Comparison of ENCODE assay signal across 12 cellular contexts in genomic region chr12:115504241-115504941, GRCh38.
DNase-seq lines count a peak whose midpoint lies in the region; ATAC-seq and TF ChIP-seq lines count a peak whose summit lies in the region.
"Had no signal": no experiment of that assay in that cellular context is flagged by ENCODE, and none has a peak within 500 bp of the region (broad histone marks: within the 10 kb centered on the region; RNA-seq: fewer than 3 reads in every experiment).

No MANE protein-coding gene starts in this region.

- no peak overlapping the region for H3K27ac ChIP-seq in osteoblast (ENCODE audit: low read depth, low read length)

- TF ChIP-seq CTCF in GM12864 (IDR thresholded peaks at IDR 0.05; ENCODE audit: low read depth, low read length, missing control alignments) (no peak), osteoblast (IDR thresholded peaks at IDR 0.05; ENCODE audit: extremely low read depth, low read depth, low read length) (no peak), Caco-2 (IDR thresholded peaks at IDR 0.05; ENCODE audit: insufficient read depth in 1 of 2, low read depth in 1 of 2, low read length in 1 of 2, severe bottlenecking in 1 of 2, unreplicated experiment in 1 of 2) (no peak)

- H3K4me3 Mint-ChIP-seq in immature natural killer cell (peak overlapping the region in 3 of 5 donors; percentile 4 to 18 (median 18)), Caco-2 (ENCODE audit: unreplicated experiment) (no peak overlapping the region)
- H3K4me3 Mint-ChIP-seq: activated naive CD4-positive, alpha-beta T cell treated with anti-CD3 and anti-CD28 coated beads for 36 hours had no signal

- BruUV-seq in Caco-2 (replicated peaks; lab: Mats Ljungman, UMichigan) = no TSS peak

- peaks cover 0 to 6% (median 0%) of the 10 kb centered on the region in 6 donors for H3K9me3 Mint-ChIP-seq in immature natural killer cell
- H3K9me3 Mint-ChIP-seq in Caco-2 (ENCODE audit: unreplicated experiment) = peaks cover 10% of the 10 kb centered on the region

- H3K4me2 ChIP-seq in osteoblast (ENCODE audit: insufficient read depth, low read length) = no peak overlapping the region

- H3K36me3 ChIP-seq in osteoblast (ENCODE audit: insufficient read depth, low read length) (no peaks in the 10 kb centered on the region), Caco-2 (ENCODE audit: control insufficient read depth, insufficient read depth, low read length) (no peaks in the 10 kb centered on the region)

- H3K27me3 ChIP-seq in osteoblast (ENCODE audit: insufficient read depth, low read length) (no peaks in the 10 kb centered on the region), Caco-2 (replicated peaks; ENCODE audit: control insufficient read depth, insufficient read depth, low read length) (no peaks in the 10 kb centered on the region)

- no peaks in the 10 kb centered on the region for H4K20me1 ChIP-seq in osteoblast (ENCODE audit: insufficient read depth, low read length)

- DNase-seq in GM12864 (ENCODE audit: low read depth) (peak; percentile 56), Kasumi-1 (lab: John Stamatoyannopoulos, UW) (peak; percentile 1 to 10), immature natural killer cell (no peak), osteoblast (ENCODE audit: insufficient read length, low spot score, missing footprints) (no peak), cortex of kidney (lab: John Stamatoyannopoulos, UW) (no peak), HuH-7.5 (ENCODE audit: low spot score) (no peak), Caco-2 (no peak)
- DNase-seq: activated naive CD4-positive, alpha-beta T cell treated with anti-CD3 and anti-CD28 coated beads for 36 hours; GOT3; NCI-H1417 treated with DMSO at 0.1 percent for 48 hours had no signal

- no peaks in the 10 kb centered on the region for H3K9me3 ChIP-seq in osteoblast (ENCODE audit: low read depth, low read length)
- no peaks in the 10 kb centered on the region for H3K9me3 ChIP-seq in Caco-2

- no peak overlapping the region for H2AFZ ChIP-seq in osteoblast (ENCODE audit: low read length)

- H3K4me1 ChIP-seq in osteoblast (ENCODE audit: insufficient read depth, low read length) (no peaks in the 10 kb centered on the region), Caco-2 (peaks cover 5% of the 10 kb centered on the region; the same call in 1 of the 2 replicates)

- H3K27me3 Mint-ChIP-seq in immature natural killer cell (ENCODE audit: low read depth in 3 of 3) (no peaks in the 10 kb centered on the region), Caco-2 (ENCODE audit: insufficient read depth, unreplicated experiment) (no peaks in the 10 kb centered on the region)
- H3K27me3 Mint-ChIP-seq: naive thymus-derived CD4-positive, alpha-beta T cell had no signal

- H3K4me1 Mint-ChIP-seq in immature natural killer cell (peaks cover 6 to 14% of the 10 kb centered on the region in 2 donors), Caco-2 (ENCODE audit: low read depth, unreplicated experiment) (peaks cover 10% of the 10 kb centered on the region)

- H3K36me3 Mint-ChIP-seq in immature natural killer cell = no peaks in the 10 kb centered on the region
- H3K36me3 Mint-ChIP-seq in Caco-2 (ENCODE audit: insufficient read depth, unreplicated experiment) = no peaks in the 10 kb centered on the region
- H3K36me3 Mint-ChIP-seq: naive thymus-derived CD4-positive, alpha-beta T cell had no signal

- POLR2A ChIA-PET in Caco-2 (lab: Charles Lee) = no interaction called here

- CTCF ChIA-PET in Caco-2 (lab: Charles Lee) = no interaction called here

- ATAC-seq in GM21515 (IDR thresholded peaks at IDR 0.05; ENCODE audit: unreplicated experiment) = peak; percentile 83
- ATAC-seq: naive thymus-derived CD4-positive, alpha-beta T cell had no signal

- H3K4me3 ChIP-seq in GM12864 (ENCODE audit: low read depth, low read length) (no peak overlapping the region), osteoblast (ENCODE audit: insufficient read depth, low read length) (no peak overlapping the region), Caco-2 (ENCODE audit: low read depth, low read length) (no peak overlapping the region)

- no peaks in the 10 kb centered on the region for H3K79me2 ChIP-seq in osteoblast (ENCODE audit: insufficient read depth, low read length)

- peak overlapping the region in 2 of 6 donors; percentile 22 to 73 for H3K27ac Mint-ChIP-seq in immature natural killer cell
- no peak overlapping the region for H3K27ac Mint-ChIP-seq in Caco-2 (ENCODE audit: unreplicated experiment)
- H3K27ac Mint-ChIP-seq: activated naive CD4-positive, alpha-beta T cell treated with anti-CD3 and anti-CD28 coated beads for 36 hours had no signal

- intact Hi-C loops in Caco-2 (cut with micrococcal nuclease; ENCODE audit: unreplicated experiment) = no loop called here

Comparison
In these comparisons a context has a peak if more than half of its experiments do, and no peak if none do; other contexts are left out.
1. DNase-seq: peak in GM12864 (single experiment) and Kasumi-1 (2 of 2); none in immature natural killer cell (0 of 3), osteoblast (single experiment), cortex of kidney (single experiment), HuH-7.5 (single experiment) and Caco-2 (0 of 2).